9 cellular contexts compared by ENCODE assay signal in the genomic region with DNA sequence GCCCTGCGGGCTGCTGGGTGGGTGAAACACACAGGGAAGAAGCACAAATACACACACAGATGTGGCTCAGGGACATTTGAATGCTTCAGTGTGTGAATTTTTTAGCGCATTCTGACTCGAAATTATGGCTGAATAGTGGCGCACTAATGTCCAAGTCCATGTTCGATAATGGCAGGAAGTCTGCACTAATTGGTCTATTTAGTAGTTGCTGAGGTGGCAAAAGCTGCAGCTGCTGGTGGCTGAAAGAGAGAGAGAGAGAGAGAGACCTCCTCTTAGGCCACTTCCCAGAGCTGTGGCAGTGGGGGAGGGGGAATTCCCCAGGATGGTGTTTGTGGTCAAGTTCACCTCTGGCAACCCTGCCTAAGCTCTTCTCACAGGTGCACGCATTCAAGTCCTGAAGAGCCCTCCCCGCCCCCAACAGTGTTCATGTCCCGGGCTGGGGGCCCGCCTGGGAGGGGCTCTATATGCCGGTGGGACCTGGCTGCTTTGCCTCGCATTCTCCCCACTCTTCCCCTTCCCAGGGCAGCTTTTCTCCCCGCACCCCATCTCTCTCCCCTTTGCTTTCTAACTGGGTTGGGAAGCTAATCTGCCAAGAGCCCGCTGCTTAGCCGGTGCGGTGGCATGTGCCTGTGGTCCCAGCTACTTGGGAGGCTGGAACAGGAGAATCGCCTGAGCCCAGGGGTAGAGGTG. TPM values are rescaled to one million over a fixed set of nuclear protein-coding genes. Genes with fewer than 3 reads are reported as not detected.
DNase-seq lines count a peak whose midpoint lies in the region; ATAC-seq, FAIRE-seq and TF ChIP-seq lines count a peak whose summit lies in the region.
"Had no signal": no experiment of that assay in that cellular context is flagged by ENCODE, and none has a peak within 500 bp of the region (broad histone marks: within the 10 kb centered on the region; RNA-seq: fewer than 3 reads in every experiment).

No MANE protein-coding gene starts in this region.

- POLR2A ChIA-PET in endothelial cell of umbilical vein (lab: Charles Lee): no interaction called here
- POLR2A ChIA-PET in A673 (lab: Charles Lee; ENCODE audit: low non-redundant PET): no interaction called here
- POLR2A ChIA-PET in T-cell (lab: Charles Lee): no interaction called here

- H3K27ac Mint-ChIP-seq in T-cell: no peak overlapping the region

- no peak for FAIRE-seq in endothelial cell of umbilical vein (lab: Jason Lieb, UNC)

- no peaks in the 10 kb centered on the region for H3K36me3 Mint-ChIP-seq in T-cell

- peaks cover 52 to 80% of the 10 kb centered on the region in 2 donors for H3K27me3 Mint-ChIP-seq in T-cell

- no peaks in the 10 kb centered on the region for H4K20me1 ChIP-seq in endothelial cell of umbilical vein (replicated peaks; ENCODE audit: control insufficient read depth, extremely low read depth, insufficient read depth, low read length)
- no peaks in the 10 kb centered on the region for H4K20me1 ChIP-seq in hepatocyte (ENCODE audit: insufficient read depth, poor library complexity, severe bottlenecking)

- H3K4me3 Mint-ChIP-seq in T-cell: no peak overlapping the region

- ATAC-seq in GM18511 (IDR thresholded peaks at IDR 0.05; ENCODE audit: unreplicated experiment) (peak; percentile 75), HG03342 (IDR thresholded peaks at IDR 0.05; ENCODE audit: unreplicated experiment) (peak; percentile 54), T-cell (replicated peaks in 1 of 4) (no peak)

- H3K4me3 ChIP-seq in endothelial cell of umbilical vein (replicated peaks in 1 of 3; ENCODE audit: insufficient read depth in 1 of 3, low read depth in 1 of 3, low read length in 3 of 3) (no peak overlapping the region), A673 (ENCODE audit: low read depth, low read length, poor library complexity, severe bottlenecking) (no peak overlapping the region), hepatocyte (no peak overlapping the region)

- no peaks in the 10 kb centered on the region for H3K79me2 ChIP-seq in endothelial cell of umbilical vein (ENCODE audit: control insufficient read depth, insufficient read depth, low read length)
- H3K79me2 ChIP-seq in hepatocyte: no peaks in the 10 kb centered on the region

- H3K4me1 ChIP-seq in endothelial cell of umbilical vein (ENCODE audit: control insufficient read depth, extremely low read depth, insufficient read depth, low read length) (no peaks in the 10 kb centered on the region), A673 (ENCODE audit: insufficient read depth, low read length, poor library complexity, severe bottlenecking) (peaks cover 14% of the 10 kb centered on the region), hepatocyte (ENCODE audit: insufficient read depth) (peaks cover 13% of the 10 kb centered on the region)

- TF ChIP-seq POLR2A in endothelial cell of umbilical vein (IDR thresholded peaks at IDR 0.05; ENCODE audit: low read depth, low read length): no peak

- H3K9me1 ChIP-seq in endothelial cell of umbilical vein (replicated peaks; ENCODE audit: control insufficient read depth, extremely low read depth, insufficient read depth, low read length): no peaks in the 10 kb centered on the region

- H3K9me3 ChIP-seq in endothelial cell of umbilical vein (replicated peaks; ENCODE audit: control insufficient read depth, insufficient read depth, low read length) (no peaks in the 10 kb centered on the region), A673 (ENCODE audit: low read depth, low read length, poor library complexity, severe bottlenecking) (no peaks in the 10 kb centered on the region), hepatocyte (ENCODE audit: low read depth) (no peaks in the 10 kb centered on the region)

- BruUV-seq in endothelial cell of umbilical vein (replicated peaks; lab: Mats Ljungman, UMichigan) (no TSS peak), A673 (replicated peaks; lab: Mats Ljungman, UMichigan) (no TSS peak)

- no peak overlapping the region for H3K27ac ChIP-seq in endothelial cell of umbilical vein (ENCODE audit: insufficient read depth, low read depth, low read length)
- H3K27ac ChIP-seq in A673 (ENCODE audit: low read depth, low read length, poor library complexity, severe bottlenecking): no peak overlapping the region
- no peak overlapping the region for H3K27ac ChIP-seq in hepatocyte

- H3K4me1 Mint-ChIP-seq in T-cell: peaks cover 19 to 30% (median 30%) of the 10 kb centered on the region in 3 donors

- WGBS in hepatocyte (ENCODE audit: low lambda C conversion rate, missing lambda C conversion rate): 16% methylated on average over 16 of the region's 16 CpGs

- CTCF ChIA-PET in endothelial cell of umbilical vein (lab: Charles Lee): interaction anchor here (0.8 kb wide), 1 partner anchor 13 kb away, joined by 3 read pairs; no protein-coding TSS in a partner anchor
- CTCF ChIA-PET in A673 (lab: Charles Lee): no interaction called here
- CTCF ChIA-PET in T-cell (lab: Charles Lee): no interaction called here

- no peak overlapping the region for H3K9ac ChIP-seq in endothelial cell of umbilical vein (replicated peaks; ENCODE audit: extremely low read depth, insufficient read depth, low read length)

- peaks cover 95 to 100% of the 10 kb centered on the region in 2 experiments for H3K27me3 ChIP-seq in endothelial cell of umbilical vein (ENCODE audit: control insufficient read depth in 2 of 2, insufficient read depth in 2 of 2, low read length in 2 of 2)
- H3K27me3 ChIP-seq in A673 (replicated peaks; ENCODE audit: insufficient read depth, low read depth, low read length, poor library complexity): peaks cover 100% of the 10 kb centered on the region
- H3K27me3 ChIP-seq in hepatocyte: peaks cover 100% of the 10 kb centered on the region

- H3K36me3 ChIP-seq in endothelial cell of umbilical vein (ENCODE audit: control insufficient read depth in 2 of 2, extremely low read depth in 1 of 2, insufficient read depth in 2 of 2, low read length in 2 of 2): no peaks in the 10 kb centered on the region
- H3K36me3 ChIP-seq in A673 (ENCODE audit: insufficient read depth, low read length, poor library complexity, severe bottlenecking): no peaks in the 10 kb centered on the region
- H3K36me3 ChIP-seq in hepatocyte (replicated peaks; ENCODE audit: insufficient read depth, low read depth): no peaks in the 10 kb centered on the region

- intact Hi-C loops in endothelial cell of umbilical vein (cut with micrococcal nuclease): loop anchor here (5.0 kb wide), 1 partner anchor 121 kb away; the partner anchor contains the start of gene UBE3C
- intact Hi-C loops in A673 (cut with micrococcal nuclease; ENCODE audit: unreplicated experiment): no loop called here

- dilution Hi-C loops in endothelial cell of umbilical vein (cut with MboI; ENCODE audit: extremely low pct_ligation_motif_present, low sequenced_read_pairs): no loop called here

- peak; percentile 81 for DNase-seq in GM20000 (ENCODE audit: low spot score)
- no peak for DNase-seq in endothelial cell of umbilical vein (ENCODE audit: low read depth, low spot score)
- no peak for DNase-seq in central memory CD4-positive, alpha-beta T cell
- no peak for DNase-seq in A673 (ENCODE audit: low spot score)
- no peak for DNase-seq in hepatocyte (ENCODE audit: low spot score)
- no peak for DNase-seq in T-cell
- DNase-seq: activated CD4-positive, alpha-beta T cell treated with anti-CD3 and anti-CD28 coated beads for 4 hours had no signal

- TF ChIP-seq CTCF in GM20000 (IDR thresholded peaks at IDR 0.05; ENCODE audit: extremely low read depth, missing control alignments) (no peak), endothelial cell of umbilical vein (IDR thresholded peaks at IDR 0.05; ENCODE audit: extremely low read depth in 1 of 2, insufficient read depth in 1 of 2, low read depth in 1 of 2, low read length in 2 of 2) (no peak), A673 (conservative IDR thresholded peaks at IDR 0.05; ENCODE audit: low read depth, low read length) (no peak), hepatocyte (IDR thresholded peaks at IDR 0.05; ENCODE audit: poor library complexity) (no peak)

- H2AFZ ChIP-seq in endothelial cell of umbilical vein (ENCODE audit: low read depth, low read length) (no peak overlapping the region), hepatocyte (no peak overlapping the region)

- no peaks in the 10 kb centered on the region for H3K9me2 ChIP-seq in hepatocyte (replicated peaks; ENCODE audit: insufficient read depth)

- H3K9me3 Mint-ChIP-seq in T-cell: no peaks in the 10 kb centered on the region

- H3K4me2 ChIP-seq in endothelial cell of umbilical vein (ENCODE audit: insufficient read depth, low read length): no peak overlapping the region
- no peak overlapping the region for H3K4me2 ChIP-seq in hepatocyte

TF ChIP-seq in endothelial cell of umbilical vein, 7 proteins besides CTCF, POLR2A, EP300 and RAD21:
- TF ChIP-seq EZH2 (IDR thresholded peaks at IDR 0.05; ENCODE audit: borderline replicate concordance, low read depth, low read length, severe bottlenecking) (peak; percentile 15), GATA2 (IDR thresholded peaks at IDR 0.05; ENCODE audit: insufficient read depth, insufficient read length, low read depth, low read length) (no peak)
- TF ChIP-seq, protein P1, sequence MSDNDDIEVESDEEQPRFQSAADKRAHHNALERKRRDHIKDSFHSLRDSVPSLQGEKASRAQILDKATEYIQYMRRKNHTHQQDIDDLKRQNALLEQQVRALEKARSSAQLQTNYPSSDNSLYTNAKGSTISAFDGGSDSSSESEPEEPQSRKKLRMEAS (IDR thresholded peaks at IDR 0.05; ENCODE audit: insufficient read depth, insufficient read length): no peak
TF ChIP-seq in endothelial cell of umbilical vein: peak in this region for 1.

RNA-seq across cellular contexts. Expression of gene MNX1, which starts 6.0 kb away (rescaled TPM):
- total RNA-seq in endothelial cell of umbilical vein: not detected in 2 replicates
- polyA plus RNA-seq in endothelial cell of umbilical vein: not detected in 2 replicates
- not detected in 2 replicates for polyA plus RNA-seq in endothelial cell of umbilical vein (2011; cell fraction: cytosol; rRNA removed)
- polyA plus RNA-seq in endothelial cell of umbilical vein (2011; cell fraction: nucleus; rRNA removed): not detected in 2 replicates
- polyA plus RNA-seq in endothelial cell of umbilical vein (2012): not detected in 2 replicates
- polyA minus RNA-seq in endothelial cell of umbilical vein: not detected in 2 replicates
- 1.2 TPM for polyA minus RNA-seq in endothelial cell of umbilical vein (2011; cell fraction: cytosol; rRNA and poly(A)+ RNA removed)
- polyA minus RNA-seq in endothelial cell of umbilical vein (2011; cell fraction: nucleus; rRNA and poly(A)+ RNA removed): not detected in 2 replicates
- 0.13 TPM in 1 of 2 replicates, not detected in the other for total RNA-seq in A673 (2021)
- 2.3 and 2.8 TPM in 2 replicates for total RNA-seq in hepatocyte
- 1.4 and 3.1 TPM in 2 replicates for polyA plus RNA-seq in hepatocyte
- under 1 TPM in 2 of 5 donors, not detected in 3; 0.10 to 0.30 TPM for total RNA-seq in T-cell

Comparison
In these comparisons a context has a peak if more than half of its experiments do, and no peak if none do; other contexts are left out.
1. ATAC-seq: peak in GM18511 (single experiment) and HG03342 (single experiment); none in T-cell (0 of 4).